11 cellular contexts compared by ENCODE assay signal in the genomic region with DNA sequence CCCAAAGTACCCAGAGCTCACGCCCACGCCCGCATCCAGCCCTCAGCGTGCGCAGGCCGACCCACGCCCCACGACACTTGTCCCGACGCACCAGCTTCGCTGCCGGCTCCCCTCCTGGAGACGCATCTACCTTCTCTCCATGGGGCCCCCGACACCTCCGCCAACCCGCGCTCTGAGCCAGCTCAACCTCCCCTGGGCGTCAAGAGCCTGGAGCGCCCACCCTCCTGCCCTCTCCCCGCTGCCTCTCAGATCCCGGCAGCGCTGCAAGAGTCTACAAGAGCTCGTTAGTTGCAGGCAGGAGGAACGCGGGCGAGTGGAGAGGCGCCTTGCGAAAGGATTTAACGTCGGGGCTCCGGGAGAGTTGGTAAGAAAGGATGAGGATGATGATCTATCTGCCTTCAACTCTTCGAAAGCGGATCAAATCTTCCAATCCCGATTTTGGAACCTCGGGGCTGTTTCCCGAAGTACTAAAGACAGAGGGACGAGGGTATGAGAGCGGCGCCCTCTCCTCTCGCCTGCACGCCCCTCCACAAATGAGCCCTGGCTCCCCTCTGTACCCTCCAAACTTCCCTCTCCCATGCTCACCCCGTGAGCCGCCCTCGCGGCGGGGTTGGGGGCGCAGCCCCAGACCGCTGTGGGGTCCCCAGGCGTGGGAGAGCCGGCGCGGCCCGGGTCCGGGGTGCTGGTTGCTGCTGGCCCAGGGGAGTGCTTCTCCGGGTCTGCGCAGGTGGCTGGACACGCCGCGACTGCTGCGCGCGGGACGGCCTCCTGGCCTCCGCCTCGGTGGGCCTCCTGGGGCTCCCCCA. TPM values are rescaled to one million over a fixed set of nuclear protein-coding genes. Genes with fewer than 3 reads are reported as not detected.
DNase-seq lines count a peak whose midpoint lies in the region; ATAC-seq and TF ChIP-seq lines count a peak whose summit lies in the region.
"Had no signal": no experiment of that assay in that cellular context is flagged by ENCODE, and none has a peak within 500 bp of the region (broad histone marks: within the 10 kb centered on the region; RNA-seq: fewer than 3 reads in every experiment).

No MANE protein-coding gene starts in this region.

- H3K9me3 Mint-ChIP-seq in endodermal cell, result no peaks in the 10 kb centered on the region
- H3K9me3 Mint-ChIP-seq in naive thymus-derived CD4-positive, alpha-beta T cell, result no peaks in the 10 kb centered on the region
- no peaks in the 10 kb centered on the region for H3K9me3 Mint-ChIP-seq in activated CD4-positive, alpha-beta T cell treated with anti-CD3 and anti-CD28 coated beads, Interleukin-2, amount 10 ng/mL, durations not matched to agents 7 days and 5 days

- TF ChIP-seq CTCF in cardiac muscle cell (IDR thresholded peaks at IDR 0.05; ENCODE audit: low read depth, low read length), result no peak
- TF ChIP-seq CTCF in endodermal cell (conservative IDR thresholded peaks at IDR 0.05), result no peak

- intact Hi-C loops in left ventricle myocardium superior (cut with micrococcal nuclease) (no loop called here), aorta (cut with DNase I) (loop anchor here (2.0 to 5.0 kb wide), 4 partner anchors 61 to 151 kb away; a partner anchor contains a TSS)
- intact Hi-C loops in naive thymus-derived CD4-positive, alpha-beta T cell (cut with micrococcal nuclease), result loop anchor here in 1 of 2 donors (5.0 kb wide), 1 partner anchor 686 kb away; no protein-coding TSS in a partner anchor

- peaks cover 33% of the 10 kb centered on the region for H3K27me3 ChIP-seq in cardiac muscle cell
- H3K27me3 ChIP-seq in endodermal cell (ENCODE audit: control insufficient read depth, insufficient read depth, low read length, poor library complexity, severe bottlenecking), result peaks cover 33% of the 10 kb centered on the region
- H3K27me3 ChIP-seq in naive thymus-derived CD4-positive, alpha-beta T cell (ENCODE audit: control insufficient read depth in 2 of 2, insufficient read depth in 2 of 2, low read length in 2 of 2), result no peaks in the 10 kb centered on the region
- H3K27me3 ChIP-seq in aorta (ENCODE audit: control insufficient read depth in 1 of 2, insufficient read depth in 2 of 2, low read length in 1 of 2), result no peaks in the 10 kb centered on the region

- H3K4me1 Mint-ChIP-seq in endodermal cell, result peaks cover 7% of the 10 kb centered on the region
- peaks cover 21 to 37% (median 32%) of the 10 kb centered on the region in 7 donors for H3K4me1 Mint-ChIP-seq in naive thymus-derived CD4-positive, alpha-beta T cell
- peaks cover 20% of the 10 kb centered on the region for H3K4me1 Mint-ChIP-seq in activated CD4-positive, alpha-beta T cell treated with anti-CD3 and anti-CD28 coated beads, Interleukin-2, amount 10 ng/mL, durations not matched to agents 7 days and 5 days

- CTCF ChIA-PET in naive thymus-derived CD4-positive, alpha-beta T cell (lab: Charles Lee), result interaction anchor here (0.7 to 3.0 kb wide), 5 partner anchors 57 to 175 kb away, joined by 3 to 14 read pairs (median 3); a partner anchor contains a TSS
- CTCF ChIA-PET in activated CD4-positive, alpha-beta T cell treated with anti-CD3 and anti-CD28 coated beads, Interleukin-2, amount 10 ng/mL, durations not matched to agents 7 days and 5 days (lab: Charles Lee), result interaction anchor here (0.7 to 6.4 kb wide), 14 partner anchors 12 to 477 kb away, joined by 3 to 64 read pairs (median 6); a partner anchor contains a TSS

- ATAC-seq in left ventricle myocardium superior (no peak), aorta (ENCODE audit: low FRiP score) (no peak), HG03521 (IDR thresholded peaks at IDR 0.05; ENCODE audit: unreplicated experiment) (no peak), HG03025 (IDR thresholded peaks at IDR 0.05; ENCODE audit: low FRiP score, unreplicated experiment) (no peak)
- ATAC-seq in naive thymus-derived CD4-positive, alpha-beta T cell, result no peak

- H3K27ac ChIP-seq in cardiac muscle cell (no peak overlapping the region), endodermal cell (ENCODE audit: low read depth, low read length) (no peak overlapping the region), aorta (ENCODE audit: low read depth in 1 of 2, low read length in 2 of 2) (peak overlapping the region in 1 of 2 donors; percentile 25)
- no peak overlapping the region for H3K27ac ChIP-seq in naive thymus-derived CD4-positive, alpha-beta T cell (ENCODE audit: low read depth, low read length)

- no peak overlapping the region for H3K27ac Mint-ChIP-seq in endodermal cell
- H3K27ac Mint-ChIP-seq in naive thymus-derived CD4-positive, alpha-beta T cell, result peak overlapping the region in 4 of 9 donors; percentile 36 to 50 (median 43)
- no peak overlapping the region for H3K27ac Mint-ChIP-seq in activated CD4-positive, alpha-beta T cell treated with anti-CD3 and anti-CD28 coated beads, Interleukin-2, amount 10 ng/mL, durations not matched to agents 7 days and 5 days

- H3K4me1 ChIP-seq in cardiac muscle cell (ENCODE audit: low read depth), result no peaks in the 10 kb centered on the region
- H3K4me1 ChIP-seq in endodermal cell (ENCODE audit: control insufficient read depth, insufficient read depth, low read length), result no peaks in the 10 kb centered on the region
- H3K4me1 ChIP-seq in naive thymus-derived CD4-positive, alpha-beta T cell (ENCODE audit: control insufficient read depth in 2 of 2, insufficient read depth in 2 of 2, low read length in 2 of 2), result peaks cover 3 to 4% of the 10 kb centered on the region in 2 donors
- H3K4me1 ChIP-seq in aorta (ENCODE audit: control insufficient read depth in 1 of 2, insufficient read depth in 2 of 2, low read length in 2 of 2), result peaks cover 0 to 5% of the 10 kb centered on the region in 2 donors
- H3K4me1 ChIP-seq: HAP-1 had no signal

- peak overlapping the region; percentile 59 for H3K4me3 Mint-ChIP-seq in endodermal cell
- H3K4me3 Mint-ChIP-seq in naive thymus-derived CD4-positive, alpha-beta T cell, result peak overlapping the region; percentile 45 to 83 (median 70)
- no peak overlapping the region for H3K4me3 Mint-ChIP-seq in activated CD4-positive, alpha-beta T cell treated with anti-CD3 and anti-CD28 coated beads, Interleukin-2, amount 10 ng/mL, durations not matched to agents 7 days and 5 days

- 26 to 54% methylated on average over 20 to 65 of the region's 65 CpGs for WGBS in endodermal cell (ENCODE audit: insufficient coverage in 1 of 2, insufficient read length in 1 of 2), 2 experiments
- 1 to 2% methylated on average over 61 to 65 of the region's 65 CpGs for WGBS in aorta, 2 donors

- peaks cover 60% of the 10 kb centered on the region for H3K27me3 Mint-ChIP-seq in endodermal cell (ENCODE audit: insufficient read depth)
- H3K27me3 Mint-ChIP-seq in naive thymus-derived CD4-positive, alpha-beta T cell, result peaks cover 0 to 54% (median 6%) of the 10 kb centered on the region in 5 donors
- peaks cover 49% of the 10 kb centered on the region for H3K27me3 Mint-ChIP-seq in activated CD4-positive, alpha-beta T cell treated with anti-CD3 and anti-CD28 coated beads, Interleukin-2, amount 10 ng/mL, durations not matched to agents 7 days and 5 days

- peak in 1 of 2 donors; percentile 61 for DNase-seq in cardiac muscle cell (ENCODE audit: low read depth in 1 of 2, low spot score in 1 of 2)
- no peak for DNase-seq in left ventricle myocardium superior
- peak; percentile 72 for DNase-seq in endodermal cell
- no peak for DNase-seq in naive thymus-derived CD4-positive, alpha-beta T cell
- peak in 1 of 2 donors; percentile 55 for DNase-seq in aorta
- DNase-seq in activated CD4-positive, alpha-beta T cell treated with anti-CD3 and anti-CD28 coated beads, Interleukin-2, amount 10 ng/mL, durations not matched to agents 7 days and 5 days, result no peak
- DNase-seq: left cardiac atrium, NCI-H1048 had no signal

- H3K4me3 ChIP-seq in cardiac muscle cell, result peak overlapping the region; percentile 67
- peak overlapping the region; percentile 73 for H3K4me3 ChIP-seq in endodermal cell (ENCODE audit: low read length)
- H3K4me3 ChIP-seq in naive thymus-derived CD4-positive, alpha-beta T cell (ENCODE audit: low read length), result no peak overlapping the region
- peak overlapping the region; percentile 60 to 93 for H3K4me3 ChIP-seq in aorta (ENCODE audit: low read length in 2 of 2)

- H3K36me3 Mint-ChIP-seq in endodermal cell (ENCODE audit: low read depth), result no peaks in the 10 kb centered on the region
- no peaks in the 10 kb centered on the region for H3K36me3 Mint-ChIP-seq in naive thymus-derived CD4-positive, alpha-beta T cell
- H3K36me3 Mint-ChIP-seq in activated CD4-positive, alpha-beta T cell treated with anti-CD3 and anti-CD28 coated beads, Interleukin-2, amount 10 ng/mL, durations not matched to agents 7 days and 5 days (ENCODE audit: low read depth), result no peaks in the 10 kb centered on the region

- H3K9me3 ChIP-seq in cardiac muscle cell (ENCODE audit: low read depth) (no peaks in the 10 kb centered on the region), endodermal cell (ENCODE audit: control insufficient read depth, low read length) (no peaks in the 10 kb centered on the region), aorta (ENCODE audit: control insufficient read depth, low read length) (no peaks in the 10 kb centered on the region)
- H3K9me3 ChIP-seq in naive thymus-derived CD4-positive, alpha-beta T cell (ENCODE audit: control insufficient read depth in 2 of 3, low read length in 3 of 3), result no peaks in the 10 kb centered on the region
- H3K9me3 ChIP-seq: HAP-1 had no signal

- POLR2A ChIA-PET in naive thymus-derived CD4-positive, alpha-beta T cell (lab: Charles Lee), result interaction anchor here (1.6 kb wide), 1 partner anchor 152 kb away, joined by 5 read pairs; a partner anchor contains a TSS
- POLR2A ChIA-PET in activated CD4-positive, alpha-beta T cell treated with anti-CD3 and anti-CD28 coated beads, Interleukin-2, amount 10 ng/mL, durations not matched to agents 7 days and 5 days (lab: Charles Lee), result no interaction called here

- H3K36me3 ChIP-seq in cardiac muscle cell, result no peaks in the 10 kb centered on the region
- H3K36me3 ChIP-seq in endodermal cell (ENCODE audit: control insufficient read depth, insufficient read depth, low read length), result no peaks in the 10 kb centered on the region
- H3K36me3 ChIP-seq in naive thymus-derived CD4-positive, alpha-beta T cell (ENCODE audit: control insufficient read depth in 2 of 3, insufficient read depth in 3 of 3, low read length in 3 of 3), result no peaks in the 10 kb centered on the region
- H3K36me3 ChIP-seq in aorta (ENCODE audit: control insufficient read depth in 1 of 2, insufficient read depth in 2 of 2, low read length in 1 of 2), result no peaks in the 10 kb centered on the region
- H3K36me3 ChIP-seq: HAP-1 had no signal

- H3K9ac ChIP-seq in endodermal cell (ENCODE audit: extremely low read depth, low read length, poor library complexity, severe bottlenecking), result no peak overlapping the region

RNA-seq across cellular contexts. Expression of a gene that starts 1.0 kb away (rescaled TPM):
- total RNA-seq in cardiac muscle cell (4.4 and 5.4 TPM in 2 replicates), left ventricle myocardium superior (16.0 TPM), endodermal cell (1 to 10 TPM; 1.7 to 2.9 TPM), aorta (100 to 1,000 TPM; 209 to 363 TPM)
- polyA plus RNA-seq in cardiac muscle cell (1.5 and 2.0 TPM in 2 replicates), aorta (100 to 1,000 TPM in 1 of 2 donors, 10 to 100 TPM in 1; 40.4 to 247 TPM)
- 2.4 TPM for polyA plus RNA-seq in endodermal cell (2013, experiment 1 of 2)
- 2.8 TPM for polyA plus RNA-seq in endodermal cell (2013, experiment 2 of 2)
- total RNA-seq in naive thymus-derived CD4-positive, alpha-beta T cell, result 1 to 10 TPM in 1 of 5 experiments, under 1 TPM in 4; 0.17 to 1.1 (median 0.58) TPM
- under 1 TPM; 0.07 to 0.22 TPM for polyA plus RNA-seq in naive thymus-derived CD4-positive, alpha-beta T cell
- under 1 TPM; 0.05 to 0.12 TPM for total RNA-seq in activated CD4-positive, alpha-beta T cell treated with anti-CD3 and anti-CD28 coated beads, Interleukin-2, amount 10 ng/mL, durations not matched to agents 7 days and 5 days

Comparison
In these comparisons a context has a peak if more than half of its experiments do, and no peak if none do; other contexts are left out.
1. RNA of a gene that starts 1.0 kb away (total RNA-seq): 209 to 363 TPM in aorta; 16.0 TPM in left ventricle myocardium superior (single experiment), 4.4 to 5.4 TPM in cardiac muscle cell, 1.7 to 2.9 TPM in endodermal cell, 0.17 to 1.1 TPM in naive thymus-derived CD4-positive, alpha-beta T cell and 0.05 to 0.12 TPM in activated CD4-positive, alpha-beta T cell treated with anti-CD3 and anti-CD28 coated beads, Interleukin-2, amount 10 ng/mL, durations not matched to agents 7 days and 5 days; every median in the first group is over 10 times any median in the second.